17 cellular contexts compared by ENCODE assay signal in the genomic region with DNA sequence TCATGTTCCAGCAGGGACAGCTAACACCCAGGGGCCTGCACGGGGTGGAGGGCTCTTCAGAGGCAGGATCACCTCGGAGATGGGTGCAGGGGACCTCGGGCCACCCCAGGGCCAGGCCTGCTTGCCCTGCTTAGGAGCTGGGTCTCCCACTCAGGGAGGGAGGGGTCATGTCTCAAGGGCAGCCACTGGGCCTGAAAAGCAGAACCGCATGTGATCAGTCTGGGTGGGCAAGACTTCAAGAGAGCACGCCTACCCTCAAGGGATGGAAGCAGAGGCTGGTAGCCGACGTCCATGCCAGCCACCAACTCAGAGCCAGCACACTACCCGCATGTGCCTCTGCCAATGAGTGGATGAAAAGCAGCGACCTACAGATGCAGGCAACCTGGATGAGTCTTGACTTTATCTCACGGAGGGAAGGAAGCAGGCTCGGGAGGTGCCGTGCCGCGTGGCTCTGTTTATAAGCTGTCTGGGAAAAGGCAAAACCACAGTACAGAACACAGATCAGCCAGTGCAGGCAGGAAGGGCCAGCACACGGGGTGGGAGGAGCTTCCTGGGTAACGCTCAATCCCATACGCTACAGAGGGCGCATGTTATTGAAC. TPM values are rescaled to one million over a fixed set of nuclear protein-coding genes. Genes with fewer than 3 reads are reported as not detected.
DNase-seq lines count a peak whose midpoint lies in the region; ATAC-seq, FAIRE-seq and TF ChIP-seq lines count a peak whose summit lies in the region.
"Had no signal": no experiment of that assay in that cellular context is flagged by ENCODE, and none has a peak within 500 bp of the region (broad histone marks: within the 10 kb centered on the region; RNA-seq: fewer than 3 reads in every experiment).

No MANE protein-coding gene starts in this region.

- no peak overlapping the region for H3K4me3 ChIP-seq in kidney (ENCODE audit: low read length in 2 of 2)

- peak; percentile 68 for ATAC-seq in CD4-positive, alpha-beta T cell (ENCODE audit: poor library complexity)
- peak; percentile 60 to 73 (median 66) for ATAC-seq in T-cell (replicated peaks in 1 of 4)

- intact Hi-C loops in CD4-positive, alpha-beta T cell (cut with DNase I, micrococcal nuclease) = no loop called here
- intact Hi-C loops in kidney (cut with DNase I) = no loop called here

- no peaks in the 10 kb centered on the region for H3K36me3 ChIP-seq in kidney (ENCODE audit: control insufficient read depth in 1 of 2, insufficient read depth in 2 of 2, low read length in 2 of 2)

- TF ChIP-seq CTCF in CD4-positive, alpha-beta T cell (IDR thresholded peaks at IDR 0.05) = no peak
- TF ChIP-seq CTCF in kidney (IDR thresholded peaks at IDR 0.05; ENCODE audit: borderline replicate concordance, extremely low read depth, insufficient read depth) = no peak

- H3K9me3 ChIP-seq in CD4-positive, alpha-beta T cell (ENCODE audit: control insufficient read depth, low read length) = no peaks in the 10 kb centered on the region
- no peaks in the 10 kb centered on the region for H3K9me3 ChIP-seq in kidney (ENCODE audit: control insufficient read depth in 1 of 2, low read length in 2 of 2)

- peak; percentile 59 for DNase-seq in AG08395 (ENCODE audit: low spot score)
- DNase-seq in CD4-positive, alpha-beta T cell = no peak
- DNase-seq in T-cell = no peak
- DNase-seq in kidney = peak; percentile 63
- DNase-seq in ureter (ENCODE audit: low spot score) = no peak
- no peak for DNase-seq in NCI-H345 treated with DMSO at 0.1 percent for 48 hours (lab: John Stamatoyannopoulos, UW; ENCODE audit: unreplicated experiment)
- DNase-seq in occipital lobe (lab: John Stamatoyannopoulos, UW) = no peak
- DNase-seq in NCI-H1694 treated with DMSO at 0.1 percent for 48 hours (lab: John Stamatoyannopoulos, UW) = no peak
- DNase-seq: C1 segment of cervical spinal cord; NCI-H1417 treated with DMSO at 0.1 percent for 48 hours; RPMI8226; stimulated activated CD4-positive, alpha-beta T cell treated with anti-CD3 and anti-CD28 coated beads, Interleukin-2, amount 100 ng/mL, for 24 hours had no signal

- H3K4me3 Mint-ChIP-seq in CD4-positive, alpha-beta T cell = no peak overlapping the region
- H3K4me3 Mint-ChIP-seq in T-cell = peak overlapping the region in 1 of 3 donors; percentile 18
- H3K4me3 Mint-ChIP-seq: type B pancreatic cell had no signal

- POLR2A ChIA-PET in CD4-positive, alpha-beta T cell (lab: Charles Lee) = interaction anchor here (0.6 kb wide), 1 partner anchor 12 kb away, joined by 3 read pairs; no protein-coding TSS in a partner anchor
- POLR2A ChIA-PET in T-cell (lab: Charles Lee) = no interaction called here

- H3K27ac Mint-ChIP-seq in CD4-positive, alpha-beta T cell = no peak overlapping the region
- no peak overlapping the region for H3K27ac Mint-ChIP-seq in T-cell
- H3K27ac Mint-ChIP-seq: activated naive CD4-positive, alpha-beta T cell treated with anti-CD3 and anti-CD28 coated beads, Interleukin-2, amount 50 U/mL, for 72 hours; type B pancreatic cell had no signal

- H3K9ac ChIP-seq in kidney (ENCODE audit: low read length in 2 of 2) = no peak overlapping the region
- H3K9ac ChIP-seq: KMS-11 had no signal

- no peak overlapping the region for H3K27ac ChIP-seq in CD4-positive, alpha-beta T cell (ENCODE audit: low read depth, low read length)
- no peak overlapping the region for H3K27ac ChIP-seq in kidney (ENCODE audit: low read depth in 2 of 2, low read length in 2 of 2)
- H3K27ac ChIP-seq: KMS-11 had no signal

- FAIRE-seq in kidney (lab: Jason Lieb, UNC) = no peak
- FAIRE-seq: islet of Langerhans had no signal

- H3K4me1 Mint-ChIP-seq in CD4-positive, alpha-beta T cell (ENCODE audit: low read depth) = peaks cover 16% of the 10 kb centered on the region
- H3K4me1 Mint-ChIP-seq in T-cell = peaks cover 10 to 18% (median 17%) of the 10 kb centered on the region in 3 donors

- no peaks in the 10 kb centered on the region for H3K36me3 Mint-ChIP-seq in CD4-positive, alpha-beta T cell (ENCODE audit: low read depth)
- H3K36me3 Mint-ChIP-seq in T-cell = no peaks in the 10 kb centered on the region
- H3K36me3 Mint-ChIP-seq: activated naive CD4-positive, alpha-beta T cell treated with anti-CD3 and anti-CD28 coated beads, Interleukin-2, amount 50 U/mL, for 72 hours; type B pancreatic cell had no signal

- no peaks in the 10 kb centered on the region for H3K9me3 Mint-ChIP-seq in CD4-positive, alpha-beta T cell
- H3K9me3 Mint-ChIP-seq in T-cell = no peaks in the 10 kb centered on the region
- H3K9me3 Mint-ChIP-seq: activated naive CD4-positive, alpha-beta T cell treated with anti-CD3 and anti-CD28 coated beads, Interleukin-2, amount 50 U/mL, for 72 hours; type B pancreatic cell had no signal

- H3K4me1 ChIP-seq in kidney (ENCODE audit: control insufficient read depth in 1 of 2, insufficient read depth in 1 of 2, low read depth in 1 of 2, low read length in 2 of 2) = no peaks in the 10 kb centered on the region

- peaks cover 20% of the 10 kb centered on the region for H3K27me3 ChIP-seq in CD4-positive, alpha-beta T cell (ENCODE audit: control insufficient read depth, insufficient read depth, low read length)

- CTCF ChIA-PET in CD4-positive, alpha-beta T cell (lab: Charles Lee) = no interaction called here
- CTCF ChIA-PET in T-cell (lab: Charles Lee) = interaction anchor here in 1 of 2 donors (0.6 kb wide), 1 partner anchor 182 kb away, joined by 4 read pairs; no protein-coding TSS in a partner anchor

- H3K27me3 Mint-ChIP-seq in CD4-positive, alpha-beta T cell = peaks cover 54% of the 10 kb centered on the region
- H3K27me3 Mint-ChIP-seq in T-cell = peaks cover 31 to 66% of the 10 kb centered on the region in 2 donors

RNA-seq across cellular contexts. Expression of a gene that starts 16.0 kb away (rescaled TPM):
- total RNA-seq in CD4-positive, alpha-beta T cell = not detected
- total RNA-seq in T-cell (under 1 TPM in 1 of 5 donors, not detected in 4; 0.20 TPM), kidney (5.5 TPM), ureter (13.0 TPM), occipital lobe (0.62 TPM)
- polyA plus RNA-seq in kidney (ENCODE audit: insufficient read depth, low read depth, low replicate concordance) = 0.45 TPM
- total RNA-seq: activated naive CD4-positive, alpha-beta T cell treated with anti-CD3 and anti-CD28 coated beads, Interleukin-2, amount 50 U/mL, for 72 hours had no signal

RNA-seq across cellular contexts. Expression of a gene that starts 53.2 kb away (rescaled TPM):
- total RNA-seq in CD4-positive, alpha-beta T cell = under 1 TPM in 1 of 2 experiments, not detected in 1; 0.22 TPM
- total RNA-seq in T-cell = 1 to 10 TPM in 1 of 5 donors, under 1 TPM in 4; 0.19 to 2.1 (median 0.36) TPM
- total RNA-seq in kidney = 1.9 TPM
- 4.1 TPM for polyA plus RNA-seq in kidney (ENCODE audit: insufficient read depth, low read depth, low replicate concordance)
- total RNA-seq in ureter = 2.1 TPM
- total RNA-seq in occipital lobe = 21.8 TPM
- total RNA-seq: activated naive CD4-positive, alpha-beta T cell treated with anti-CD3 and anti-CD28 coated beads, Interleukin-2, amount 50 U/mL, for 72 hours; renal cortical epithelial cell had no signal

Comparison
In these comparisons a context has a peak if more than half of its experiments do, and no peak if none do; other contexts are left out.
1. DNase-seq: peak in AG08395 (single experiment) and kidney (single experiment); none in CD4-positive, alpha-beta T cell (0 of 10), T-cell (0 of 34), ureter (single experiment), NCI-H345 treated with DMSO at 0.1 percent for 48 hours (single experiment), occipital lobe (single experiment) and NCI-H1694 treated with DMSO at 0.1 percent for 48 hours (single experiment).